ENCODE assay signal across 17 cellular contexts in the genomic region with DNA sequence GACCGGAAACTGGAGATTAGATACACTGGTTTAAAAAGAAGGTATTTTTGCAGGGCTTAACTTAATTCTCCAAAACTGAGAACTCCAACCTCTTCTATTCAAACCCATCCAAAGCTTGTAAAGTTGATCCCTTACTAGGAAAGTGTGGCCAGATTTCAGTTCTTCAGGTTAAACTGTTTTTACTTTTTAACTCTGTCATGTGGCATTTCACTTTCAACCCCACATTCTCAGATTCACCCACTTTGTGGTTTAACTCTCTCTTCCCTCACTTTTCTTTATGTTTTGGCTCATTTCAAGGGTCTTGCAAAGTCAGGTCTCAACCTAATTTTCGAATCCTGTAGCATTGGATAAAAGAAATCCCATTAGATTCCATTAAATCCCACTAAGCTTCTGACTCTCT.
DNase-seq lines count a peak whose midpoint lies in the region; ATAC-seq and TF ChIP-seq lines count a peak whose summit lies in the region.
"Had no signal": no experiment of that assay in that cellular context is flagged by ENCODE, and none has a peak within 500 bp of the region (broad histone marks: within the 10 kb centered on the region; RNA-seq: fewer than 3 reads in every experiment).

No MANE protein-coding gene starts in this region.

- POLR2A ChIA-PET in HEK293 (lab: Yijun Ruan, JAX), result no interaction called here
- POLR2A ChIA-PET in naive thymus-derived CD4-positive, alpha-beta T cell (lab: Charles Lee), result no interaction called here

- peak; percentile 54 for ATAC-seq in stimulated activated naive CD8-positive, alpha-beta T cell treated with anti-CD3 and anti-CD28 coated beads, Interleukin-15, amount 100 ng/mL, for 72 hours
- no peak for ATAC-seq in stimulated activated naive CD8-positive, alpha-beta T cell treated with anti-CD3 and anti-CD28 coated beads, Interleukin-15, Interleukin-2, amounts not matched to agents 100 U/mL and 50 U/mL, for 24 hours
- ATAC-seq in stimulated activated naive B cell treated with anti-CD40 and anti-IgM and Interleukin-4, amounts not matched to agents 10 μg/mL and 1 μg/mL and 100 μg/mL, for 72 hours (replicated peaks), result peak; percentile 63 to 66
- no peak for ATAC-seq in naive thymus-derived CD4-positive, alpha-beta T cell
- no peak for ATAC-seq in HG02852 (IDR thresholded peaks at IDR 0.05; ENCODE audit: unreplicated experiment)

- H3K36me3 Mint-ChIP-seq in stimulated activated naive B cell treated with anti-CD40 and anti-IgM and Interleukin-4, amounts not matched to agents 10 μg/mL and 1 μg/mL and 100 μg/mL, for 72 hours, result no peaks in the 10 kb centered on the region
- H3K36me3 Mint-ChIP-seq in naive thymus-derived CD4-positive, alpha-beta T cell, result no peaks in the 10 kb centered on the region
- H3K36me3 Mint-ChIP-seq: CD4-positive, alpha-beta memory T cell had no signal

- no peak for TF ChIP-seq CTCF in HEK293 (tag by site-specific recombination; IDR thresholded peaks at IDR 0.05)

- no peak overlapping the region for H3K4me3 ChIP-seq in HEK293 (ENCODE audit: low read depth, low read length)
- H3K4me3 ChIP-seq in naive thymus-derived CD4-positive, alpha-beta T cell (ENCODE audit: low read length), result no peak overlapping the region
- H3K4me3 ChIP-seq: HAP-1 had no signal

- H3K27me3 Mint-ChIP-seq in stimulated activated naive CD8-positive, alpha-beta T cell treated with anti-CD3 and anti-CD28 coated beads, Interleukin-15, amount 100 ng/mL, for 72 hours, result peaks cover 53% of the 10 kb centered on the region
- H3K27me3 Mint-ChIP-seq in stimulated activated naive B cell treated with anti-CD40 and anti-IgM and Interleukin-4, amounts not matched to agents 10 μg/mL and 1 μg/mL and 100 μg/mL, for 72 hours, result no peaks in the 10 kb centered on the region
- H3K27me3 Mint-ChIP-seq in naive thymus-derived CD4-positive, alpha-beta T cell, result peaks cover 0 to 7% (median 0%) of the 10 kb centered on the region in 5 donors
- H3K27me3 Mint-ChIP-seq: CD4-positive, alpha-beta memory T cell had no signal

- H3K27ac Mint-ChIP-seq in stimulated activated naive CD8-positive, alpha-beta T cell treated with anti-CD3 and anti-CD28 coated beads, Interleukin-15, amount 100 ng/mL, for 72 hours, result no peak overlapping the region
- H3K27ac Mint-ChIP-seq in stimulated activated naive B cell treated with anti-CD40 and anti-IgM and Interleukin-4, amounts not matched to agents 10 μg/mL and 1 μg/mL and 100 μg/mL, for 72 hours, result peak overlapping the region; percentile 37
- no peak overlapping the region for H3K27ac Mint-ChIP-seq in naive thymus-derived CD4-positive, alpha-beta T cell
- H3K27ac Mint-ChIP-seq: CD4-positive, alpha-beta memory T cell; HFFc6 had no signal

- no peaks in the 10 kb centered on the region for H3K36me3 ChIP-seq in HEK293 (ENCODE audit: control insufficient read depth in 2 of 2, insufficient read depth in 1 of 2, low read length in 2 of 2)
- H3K36me3 ChIP-seq in naive thymus-derived CD4-positive, alpha-beta T cell (ENCODE audit: control insufficient read depth in 2 of 3, insufficient read depth in 3 of 3, low read length in 3 of 3), result no peaks in the 10 kb centered on the region
- H3K36me3 ChIP-seq: HAP-1 had no signal

- H3K9me3 ChIP-seq in HEK293 (ENCODE audit: control insufficient read depth, insufficient read depth, low read depth, low read length), result no peaks in the 10 kb centered on the region
- H3K9me3 ChIP-seq in naive thymus-derived CD4-positive, alpha-beta T cell (ENCODE audit: control insufficient read depth in 2 of 3, low read length in 3 of 3), result no peaks in the 10 kb centered on the region
- H3K9me3 ChIP-seq: HAP-1 had no signal

- CTCF ChIA-PET in HEK293 (lab: Yijun Ruan, JAX), result no interaction called here
- CTCF ChIA-PET in naive thymus-derived CD4-positive, alpha-beta T cell (lab: Charles Lee), result interaction anchor here (0.6 kb wide), 1 partner anchor 800 kb away, joined by 4 read pairs; no protein-coding TSS in a partner anchor

- H3K4me1 ChIP-seq in HEK293 (ENCODE audit: control insufficient read depth, insufficient read depth, low read length), result no peaks in the 10 kb centered on the region
- no peaks in the 10 kb centered on the region for H3K4me1 ChIP-seq in naive thymus-derived CD4-positive, alpha-beta T cell (ENCODE audit: control insufficient read depth in 2 of 2, insufficient read depth in 2 of 2, low read length in 2 of 2)
- H3K4me1 ChIP-seq: HAP-1 had no signal

- no peak for DNase-seq in stimulated activated naive CD8-positive, alpha-beta T cell treated with anti-CD3 and anti-CD28 coated beads, Interleukin-15, amount 100 ng/mL, for 72 hours
- no peak for DNase-seq in stimulated activated naive CD8-positive, alpha-beta T cell treated with anti-CD3 and anti-CD28 coated beads, Interleukin-15, Interleukin-2, amounts not matched to agents 100 U/mL and 50 U/mL, for 24 hours
- peak; percentile 64 for DNase-seq in NCI-H82 (lab: John Stamatoyannopoulos, UW)
- no peak for DNase-seq in stimulated activated naive B cell treated with anti-CD40 and anti-IgM and Interleukin-4, amounts not matched to agents 10 μg/mL and 1 μg/mL and 100 μg/mL, for 72 hours
- no peak for DNase-seq in naive thymus-derived CD4-positive, alpha-beta T cell
- no peak for DNase-seq in AG08395 (ENCODE audit: low spot score)
- DNase-seq: 8988T; CD4-positive, alpha-beta memory T cell; DMS79; GOT3; HFFc6; IMR-90 had no signal

- H3K4me1 Mint-ChIP-seq in stimulated activated naive CD8-positive, alpha-beta T cell treated with anti-CD3 and anti-CD28 coated beads, Interleukin-15, amount 100 ng/mL, for 72 hours, result peaks cover 15% of the 10 kb centered on the region
- H3K4me1 Mint-ChIP-seq in stimulated activated naive B cell treated with anti-CD40 and anti-IgM and Interleukin-4, amounts not matched to agents 10 μg/mL and 1 μg/mL and 100 μg/mL, for 72 hours, result peaks cover 9 to 32% of the 10 kb centered on the region in 2 donors
- peaks cover 0 to 7% (median 0%) of the 10 kb centered on the region in 7 donors for H3K4me1 Mint-ChIP-seq in naive thymus-derived CD4-positive, alpha-beta T cell
- H3K4me1 Mint-ChIP-seq: CD4-positive, alpha-beta memory T cell had no signal

- H3K27ac ChIP-seq in HEK293 (ENCODE audit: extremely low read depth, low read depth, low read length), result no peak overlapping the region
- no peak overlapping the region for H3K27ac ChIP-seq in naive thymus-derived CD4-positive, alpha-beta T cell (ENCODE audit: low read depth, low read length)
- H3K27ac ChIP-seq: C4-2B, KMS-11 had no signal

- H3K27me3 ChIP-seq in naive thymus-derived CD4-positive, alpha-beta T cell (ENCODE audit: control insufficient read depth in 2 of 2, insufficient read depth in 2 of 2, low read length in 2 of 2), result no peaks in the 10 kb centered on the region

- intact Hi-C loops in naive thymus-derived CD4-positive, alpha-beta T cell (cut with micrococcal nuclease), result no loop called here

- H3K4me3 Mint-ChIP-seq in stimulated activated naive CD8-positive, alpha-beta T cell treated with anti-CD3 and anti-CD28 coated beads, Interleukin-15, amount 100 ng/mL, for 72 hours, result no peak overlapping the region
- no peak overlapping the region for H3K4me3 Mint-ChIP-seq in stimulated activated naive B cell treated with anti-CD40 and anti-IgM and Interleukin-4, amounts not matched to agents 10 μg/mL and 1 μg/mL and 100 μg/mL, for 72 hours
- H3K4me3 Mint-ChIP-seq in naive thymus-derived CD4-positive, alpha-beta T cell, result peak overlapping the region in 1 of 10 donors; percentile 19
- H3K4me3 Mint-ChIP-seq: CD4-positive, alpha-beta memory T cell; HFFc6 had no signal

- H3K9me3 Mint-ChIP-seq in stimulated activated naive CD8-positive, alpha-beta T cell treated with anti-CD3 and anti-CD28 coated beads, Interleukin-15, amount 100 ng/mL, for 72 hours, result no peaks in the 10 kb centered on the region
- no peaks in the 10 kb centered on the region for H3K9me3 Mint-ChIP-seq in stimulated activated naive B cell treated with anti-CD40 and anti-IgM and Interleukin-4, amounts not matched to agents 10 μg/mL and 1 μg/mL and 100 μg/mL, for 72 hours
- H3K9me3 Mint-ChIP-seq in naive thymus-derived CD4-positive, alpha-beta T cell, result peaks cover 0 to 5% (median 0%) of the 10 kb centered on the region in 11 donors

TF ChIP-seq in HEK293, 187 proteins besides CTCF, POLR2A, EP300 and RAD21:
- TF ChIP-seq PRDM1 (tag by site-specific recombination; IDR thresholded peaks at IDR 0.05), result peak; percentile 17; the same call in 1 of the 2 replicates
- no peak for TF ChIP-seq ZNF266 (tag by site-specific recombination; IDR thresholded peaks at IDR 0.05; ENCODE audit: low read depth)

Comparison
In these comparisons a context has a peak if more than half of its experiments do, and no peak if none do; other contexts are left out.
1. ATAC-seq: peak in stimulated activated naive CD8-positive, alpha-beta T cell treated with anti-CD3 and anti-CD28 coated beads, Interleukin-15, amount 100 ng/mL, for 72 hours (single experiment) and stimulated activated naive B cell treated with anti-CD40 and anti-IgM and Interleukin-4, amounts not matched to agents 10 μg/mL and 1 μg/mL and 100 μg/mL, for 72 hours (2 of 2); none in stimulated activated naive CD8-positive, alpha-beta T cell treated with anti-CD3 and anti-CD28 coated beads, Interleukin-15, Interleukin-2, amounts not matched to agents 100 U/mL and 50 U/mL, for 24 hours (single experiment), naive thymus-derived CD4-positive, alpha-beta T cell (single experiment) and HG02852 (single experiment).